Comparison of ENCODE assay signal across 1 cellular context in the genomic region with DNA sequence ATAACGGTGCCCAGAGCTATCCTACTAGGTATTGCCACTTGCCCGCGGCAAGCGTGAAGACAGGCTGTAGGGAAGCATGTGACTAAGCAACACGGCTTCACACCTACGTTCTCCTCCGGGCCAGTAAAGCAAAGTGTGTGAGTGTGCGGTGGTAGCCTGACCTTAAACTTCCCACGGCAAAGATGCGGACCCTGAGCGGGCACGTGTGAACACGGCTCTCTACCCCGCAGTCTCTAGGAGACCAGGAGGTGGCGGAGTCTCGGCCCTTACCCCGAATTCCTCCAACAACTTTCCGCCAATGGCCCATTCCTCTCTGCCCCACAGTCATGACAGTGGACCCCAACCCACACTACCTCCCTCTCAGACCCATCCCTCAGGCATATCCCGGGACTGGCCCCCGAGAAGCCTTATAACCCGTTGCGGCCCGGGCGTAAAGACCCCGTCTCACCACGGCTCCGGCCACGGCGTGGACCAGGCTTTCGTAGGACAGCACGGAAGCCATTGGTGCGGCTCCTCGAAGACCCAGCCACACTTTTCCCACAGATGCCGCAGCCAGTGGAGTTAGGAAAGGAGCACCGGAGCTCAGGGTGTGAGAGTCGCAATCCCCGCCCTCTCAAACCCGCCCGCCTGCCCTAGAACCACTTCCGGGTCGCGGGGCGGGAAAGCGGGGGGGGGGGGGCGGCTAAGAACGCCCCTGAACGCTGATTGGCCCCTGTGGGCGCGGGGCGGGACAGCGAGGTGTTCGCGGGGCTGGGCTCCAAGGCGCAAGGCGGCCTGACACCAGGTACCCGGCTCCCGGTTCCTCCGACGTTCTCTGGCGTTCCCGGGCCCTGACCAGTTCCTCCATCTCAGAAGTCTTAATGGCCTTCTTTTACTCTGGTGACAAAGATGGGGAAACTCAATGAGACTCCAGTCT.
TF ChIP-seq lines count a peak whose summit lies in the region.

A gene with protein sequence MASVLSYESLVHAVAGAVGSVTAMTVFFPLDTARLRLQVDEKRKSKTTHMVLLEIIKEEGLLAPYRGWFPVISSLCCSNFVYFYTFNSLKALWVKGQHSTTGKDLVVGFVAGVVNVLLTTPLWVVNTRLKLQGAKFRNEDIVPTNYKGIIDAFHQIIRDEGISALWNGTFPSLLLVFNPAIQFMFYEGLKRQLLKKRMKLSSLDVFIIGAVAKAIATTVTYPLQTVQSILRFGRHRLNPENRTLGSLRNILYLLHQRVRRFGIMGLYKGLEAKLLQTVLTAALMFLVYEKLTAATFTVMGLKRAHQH (minus strand): TSS at position 600 of the 916 bp plus-strand sequence. CDS start 98 bp downstream, at position 502.

TF ChIP-seq in K562, 482 proteins besides CTCF, POLR2A, EP300 and RAD21 (continued from another document and continues in another):
- TF ChIP-seq, protein P1, sequence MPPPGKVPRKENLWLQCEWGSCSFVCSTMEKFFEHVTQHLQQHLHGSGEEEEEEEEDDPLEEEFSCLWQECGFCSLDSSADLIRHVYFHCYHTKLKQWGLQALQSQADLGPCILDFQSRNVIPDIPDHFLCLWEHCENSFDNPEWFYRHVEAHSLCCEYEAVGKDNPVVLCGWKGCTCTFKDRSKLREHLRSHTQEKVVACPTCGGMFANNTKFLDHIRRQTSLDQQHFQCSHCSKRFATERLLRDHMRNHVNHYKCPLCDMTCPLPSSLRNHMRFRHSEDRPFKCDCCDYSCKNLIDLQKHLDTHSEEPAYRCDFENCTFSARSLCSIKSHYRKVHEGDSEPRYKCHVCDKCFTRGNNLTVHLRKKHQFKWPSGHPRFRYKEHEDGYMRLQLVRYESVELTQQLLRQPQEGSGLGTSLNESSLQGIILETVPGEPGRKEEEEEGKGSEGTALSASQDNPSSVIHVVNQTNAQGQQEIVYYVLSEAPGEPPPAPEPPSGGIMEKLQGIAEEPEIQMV (tag; conservative IDR thresholded peaks at IDR 0.05; ENCODE audit: low read depth), result no peak
- TF ChIP-seq ZNF253 (CRISPR knock-in tag; conservative IDR thresholded peaks at IDR 0.05) (no peak), FOXJ3 (CRISPR knock-in tag; IDR thresholded peaks at IDR 0.05) (no peak), SRSF9 (IDR thresholded peaks at IDR 0.05; ENCODE audit: borderline replicate concordance, low read depth, low read length) (no peak), ZBTB1 (CRISPR knock-in tag; IDR thresholded peaks at IDR 0.05; ENCODE audit: borderline replicate concordance, low read depth) (no peak), HLTF (IDR thresholded peaks at IDR 0.05) (peak; percentile 33; the same call in 1 of the 2 replicates), LARP7 (IDR thresholded peaks at IDR 0.05) (no peak), NR2C1 (IDR thresholded peaks at IDR 0.05) (peak; percentile 96), NR2C1 (tag; IDR thresholded peaks at IDR 0.05) (peak; percentile 93), SAP30 (IDR thresholded peaks at IDR 0.05; ENCODE audit: borderline replicate concordance, insufficient read depth, low read depth, low read length, poor library complexity, severe bottlenecking) (peak; percentile 81), ZNF75A (CRISPR knock-in tag; IDR thresholded peaks at IDR 0.05) (no peak), SIN3A (IDR thresholded peaks at IDR 0.05; ENCODE audit: borderline replicate concordance in 2 of 2, control insufficient read depth in 1 of 2, low read depth in 2 of 2, low read length in 2 of 2) (peak; percentile 49 to 72; a peak in 2 of 4 replicates), RFX1 (IDR thresholded peaks at IDR 0.05) (peak; percentile 70), RHOXF2B (CRISPR knock-in tag; conservative IDR thresholded peaks at IDR 0.05) (no peak), RBM14 (IDR thresholded peaks at IDR 0.05; ENCODE audit: borderline replicate concordance, insufficient read depth, low read depth, low read length) (no peak), TBP (optimal IDR thresholded peaks at IDR 0.05; ENCODE audit: low read depth, low read length) (peak; percentile 53), NCOR1 (IDR thresholded peaks at IDR 0.05) (no peak), ZC3H8 (IDR thresholded peaks at IDR 0.05) (no peak), MCM3 (IDR thresholded peaks at IDR 0.05) (no peak), TAF1 (IDR thresholded peaks at IDR 0.05; ENCODE audit: control insufficient read depth, extremely low read depth, insufficient read depth, low read length, severe bottlenecking) (peak; percentile 66), HSF4 (CRISPR knock-in tag; IDR thresholded peaks at IDR 0.05; ENCODE audit: borderline replicate concordance) (no peak), ZNF133 (CRISPR knock-in tag; IDR thresholded peaks at IDR 0.05) (no peak)
- TF ChIP-seq, protein P2, sequence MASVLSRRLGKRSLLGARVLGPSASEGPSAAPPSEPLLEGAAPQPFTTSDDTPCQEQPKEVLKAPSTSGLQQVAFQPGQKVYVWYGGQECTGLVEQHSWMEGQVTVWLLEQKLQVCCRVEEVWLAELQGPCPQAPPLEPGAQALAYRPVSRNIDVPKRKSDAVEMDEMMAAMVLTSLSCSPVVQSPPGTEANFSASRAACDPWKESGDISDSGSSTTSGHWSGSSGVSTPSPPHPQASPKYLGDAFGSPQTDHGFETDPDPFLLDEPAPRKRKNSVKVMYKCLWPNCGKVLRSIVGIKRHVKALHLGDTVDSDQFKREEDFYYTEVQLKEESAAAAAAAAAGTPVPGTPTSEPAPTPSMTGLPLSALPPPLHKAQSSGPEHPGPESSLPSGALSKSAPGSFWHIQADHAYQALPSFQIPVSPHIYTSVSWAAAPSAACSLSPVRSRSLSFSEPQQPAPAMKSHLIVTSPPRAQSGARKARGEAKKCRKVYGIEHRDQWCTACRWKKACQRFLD (CRISPR knock-in tag; IDR thresholded peaks at IDR 0.05), result peak; percentile 75
- TF ChIP-seq, protein P3, sequence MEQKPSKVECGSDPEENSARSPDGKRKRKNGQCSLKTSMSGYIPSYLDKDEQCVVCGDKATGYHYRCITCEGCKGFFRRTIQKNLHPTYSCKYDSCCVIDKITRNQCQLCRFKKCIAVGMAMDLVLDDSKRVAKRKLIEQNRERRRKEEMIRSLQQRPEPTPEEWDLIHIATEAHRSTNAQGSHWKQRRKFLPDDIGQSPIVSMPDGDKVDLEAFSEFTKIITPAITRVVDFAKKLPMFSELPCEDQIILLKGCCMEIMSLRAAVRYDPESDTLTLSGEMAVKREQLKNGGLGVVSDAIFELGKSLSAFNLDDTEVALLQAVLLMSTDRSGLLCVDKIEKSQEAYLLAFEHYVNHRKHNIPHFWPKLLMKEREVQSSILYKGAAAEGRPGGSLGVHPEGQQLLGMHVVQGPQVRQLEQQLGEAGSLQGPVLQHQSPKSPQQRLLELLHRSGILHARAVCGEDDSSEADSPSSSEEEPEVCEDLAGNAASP (IDR thresholded peaks at IDR 0.05), result no peak
- TF ChIP-seq, protein P4, sequence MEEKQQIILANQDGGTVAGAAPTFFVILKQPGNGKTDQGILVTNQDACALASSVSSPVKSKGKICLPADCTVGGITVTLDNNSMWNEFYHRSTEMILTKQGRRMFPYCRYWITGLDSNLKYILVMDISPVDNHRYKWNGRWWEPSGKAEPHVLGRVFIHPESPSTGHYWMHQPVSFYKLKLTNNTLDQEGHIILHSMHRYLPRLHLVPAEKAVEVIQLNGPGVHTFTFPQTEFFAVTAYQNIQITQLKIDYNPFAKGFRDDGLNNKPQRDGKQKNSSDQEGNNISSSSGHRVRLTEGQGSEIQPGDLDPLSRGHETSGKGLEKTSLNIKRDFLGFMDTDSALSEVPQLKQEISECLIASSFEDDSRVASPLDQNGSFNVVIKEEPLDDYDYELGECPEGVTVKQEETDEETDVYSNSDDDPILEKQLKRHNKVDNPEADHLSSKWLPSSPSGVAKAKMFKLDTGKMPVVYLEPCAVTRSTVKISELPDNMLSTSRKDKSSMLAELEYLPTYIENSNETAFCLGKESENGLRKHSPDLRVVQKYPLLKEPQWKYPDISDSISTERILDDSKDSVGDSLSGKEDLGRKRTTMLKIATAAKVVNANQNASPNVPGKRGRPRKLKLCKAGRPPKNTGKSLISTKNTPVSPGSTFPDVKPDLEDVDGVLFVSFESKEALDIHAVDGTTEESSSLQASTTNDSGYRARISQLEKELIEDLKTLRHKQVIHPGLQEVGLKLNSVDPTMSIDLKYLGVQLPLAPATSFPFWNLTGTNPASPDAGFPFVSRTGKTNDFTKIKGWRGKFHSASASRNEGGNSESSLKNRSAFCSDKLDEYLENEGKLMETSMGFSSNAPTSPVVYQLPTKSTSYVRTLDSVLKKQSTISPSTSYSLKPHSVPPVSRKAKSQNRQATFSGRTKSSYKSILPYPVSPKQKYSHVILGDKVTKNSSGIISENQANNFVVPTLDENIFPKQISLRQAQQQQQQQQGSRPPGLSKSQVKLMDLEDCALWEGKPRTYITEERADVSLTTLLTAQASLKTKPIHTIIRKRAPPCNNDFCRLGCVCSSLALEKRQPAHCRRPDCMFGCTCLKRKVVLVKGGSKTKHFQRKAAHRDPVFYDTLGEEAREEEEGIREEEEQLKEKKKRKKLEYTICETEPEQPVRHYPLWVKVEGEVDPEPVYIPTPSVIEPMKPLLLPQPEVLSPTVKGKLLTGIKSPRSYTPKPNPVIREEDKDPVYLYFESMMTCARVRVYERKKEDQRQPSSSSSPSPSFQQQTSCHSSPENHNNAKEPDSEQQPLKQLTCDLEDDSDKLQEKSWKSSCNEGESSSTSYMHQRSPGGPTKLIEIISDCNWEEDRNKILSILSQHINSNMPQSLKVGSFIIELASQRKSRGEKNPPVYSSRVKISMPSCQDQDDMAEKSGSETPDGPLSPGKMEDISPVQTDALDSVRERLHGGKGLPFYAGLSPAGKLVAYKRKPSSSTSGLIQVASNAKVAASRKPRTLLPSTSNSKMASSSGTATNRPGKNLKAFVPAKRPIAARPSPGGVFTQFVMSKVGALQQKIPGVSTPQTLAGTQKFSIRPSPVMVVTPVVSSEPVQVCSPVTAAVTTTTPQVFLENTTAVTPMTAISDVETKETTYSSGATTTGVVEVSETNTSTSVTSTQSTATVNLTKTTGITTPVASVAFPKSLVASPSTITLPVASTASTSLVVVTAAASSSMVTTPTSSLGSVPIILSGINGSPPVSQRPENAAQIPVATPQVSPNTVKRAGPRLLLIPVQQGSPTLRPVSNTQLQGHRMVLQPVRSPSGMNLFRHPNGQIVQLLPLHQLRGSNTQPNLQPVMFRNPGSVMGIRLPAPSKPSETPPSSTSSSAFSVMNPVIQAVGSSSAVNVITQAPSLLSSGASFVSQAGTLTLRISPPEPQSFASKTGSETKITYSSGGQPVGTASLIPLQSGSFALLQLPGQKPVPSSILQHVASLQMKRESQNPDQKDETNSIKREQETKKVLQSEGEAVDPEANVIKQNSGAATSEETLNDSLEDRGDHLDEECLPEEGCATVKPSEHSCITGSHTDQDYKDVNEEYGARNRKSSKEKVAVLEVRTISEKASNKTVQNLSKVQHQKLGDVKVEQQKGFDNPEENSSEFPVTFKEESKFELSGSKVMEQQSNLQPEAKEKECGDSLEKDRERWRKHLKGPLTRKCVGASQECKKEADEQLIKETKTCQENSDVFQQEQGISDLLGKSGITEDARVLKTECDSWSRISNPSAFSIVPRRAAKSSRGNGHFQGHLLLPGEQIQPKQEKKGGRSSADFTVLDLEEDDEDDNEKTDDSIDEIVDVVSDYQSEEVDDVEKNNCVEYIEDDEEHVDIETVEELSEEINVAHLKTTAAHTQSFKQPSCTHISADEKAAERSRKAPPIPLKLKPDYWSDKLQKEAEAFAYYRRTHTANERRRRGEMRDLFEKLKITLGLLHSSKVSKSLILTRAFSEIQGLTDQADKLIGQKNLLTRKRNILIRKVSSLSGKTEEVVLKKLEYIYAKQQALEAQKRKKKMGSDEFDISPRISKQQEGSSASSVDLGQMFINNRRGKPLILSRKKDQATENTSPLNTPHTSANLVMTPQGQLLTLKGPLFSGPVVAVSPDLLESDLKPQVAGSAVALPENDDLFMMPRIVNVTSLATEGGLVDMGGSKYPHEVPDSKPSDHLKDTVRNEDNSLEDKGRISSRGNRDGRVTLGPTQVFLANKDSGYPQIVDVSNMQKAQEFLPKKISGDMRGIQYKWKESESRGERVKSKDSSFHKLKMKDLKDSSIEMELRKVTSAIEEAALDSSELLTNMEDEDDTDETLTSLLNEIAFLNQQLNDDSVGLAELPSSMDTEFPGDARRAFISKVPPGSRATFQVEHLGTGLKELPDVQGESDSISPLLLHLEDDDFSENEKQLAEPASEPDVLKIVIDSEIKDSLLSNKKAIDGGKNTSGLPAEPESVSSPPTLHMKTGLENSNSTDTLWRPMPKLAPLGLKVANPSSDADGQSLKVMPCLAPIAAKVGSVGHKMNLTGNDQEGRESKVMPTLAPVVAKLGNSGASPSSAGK (IDR thresholded peaks at IDR 0.05), result peak; percentile 90
- TF ChIP-seq, protein P5, sequence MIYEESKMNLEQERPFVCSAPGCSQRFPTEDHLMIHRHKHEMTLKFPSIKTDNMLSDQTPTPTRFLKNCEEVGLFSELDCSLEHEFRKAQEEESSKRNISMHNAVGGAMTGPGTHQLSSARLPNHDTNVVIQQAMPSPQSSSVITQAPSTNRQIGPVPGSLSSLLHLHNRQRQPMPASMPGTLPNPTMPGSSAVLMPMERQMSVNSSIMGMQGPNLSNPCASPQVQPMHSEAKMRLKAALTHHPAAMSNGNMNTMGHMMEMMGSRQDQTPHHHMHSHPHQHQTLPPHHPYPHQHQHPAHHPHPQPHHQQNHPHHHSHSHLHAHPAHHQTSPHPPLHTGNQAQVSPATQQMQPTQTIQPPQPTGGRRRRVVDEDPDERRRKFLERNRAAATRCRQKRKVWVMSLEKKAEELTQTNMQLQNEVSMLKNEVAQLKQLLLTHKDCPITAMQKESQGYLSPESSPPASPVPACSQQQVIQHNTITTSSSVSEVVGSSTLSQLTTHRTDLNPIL (CRISPR knock-in tag; IDR thresholded peaks at IDR 0.05), result no peak
- TF ChIP-seq, protein P6, sequence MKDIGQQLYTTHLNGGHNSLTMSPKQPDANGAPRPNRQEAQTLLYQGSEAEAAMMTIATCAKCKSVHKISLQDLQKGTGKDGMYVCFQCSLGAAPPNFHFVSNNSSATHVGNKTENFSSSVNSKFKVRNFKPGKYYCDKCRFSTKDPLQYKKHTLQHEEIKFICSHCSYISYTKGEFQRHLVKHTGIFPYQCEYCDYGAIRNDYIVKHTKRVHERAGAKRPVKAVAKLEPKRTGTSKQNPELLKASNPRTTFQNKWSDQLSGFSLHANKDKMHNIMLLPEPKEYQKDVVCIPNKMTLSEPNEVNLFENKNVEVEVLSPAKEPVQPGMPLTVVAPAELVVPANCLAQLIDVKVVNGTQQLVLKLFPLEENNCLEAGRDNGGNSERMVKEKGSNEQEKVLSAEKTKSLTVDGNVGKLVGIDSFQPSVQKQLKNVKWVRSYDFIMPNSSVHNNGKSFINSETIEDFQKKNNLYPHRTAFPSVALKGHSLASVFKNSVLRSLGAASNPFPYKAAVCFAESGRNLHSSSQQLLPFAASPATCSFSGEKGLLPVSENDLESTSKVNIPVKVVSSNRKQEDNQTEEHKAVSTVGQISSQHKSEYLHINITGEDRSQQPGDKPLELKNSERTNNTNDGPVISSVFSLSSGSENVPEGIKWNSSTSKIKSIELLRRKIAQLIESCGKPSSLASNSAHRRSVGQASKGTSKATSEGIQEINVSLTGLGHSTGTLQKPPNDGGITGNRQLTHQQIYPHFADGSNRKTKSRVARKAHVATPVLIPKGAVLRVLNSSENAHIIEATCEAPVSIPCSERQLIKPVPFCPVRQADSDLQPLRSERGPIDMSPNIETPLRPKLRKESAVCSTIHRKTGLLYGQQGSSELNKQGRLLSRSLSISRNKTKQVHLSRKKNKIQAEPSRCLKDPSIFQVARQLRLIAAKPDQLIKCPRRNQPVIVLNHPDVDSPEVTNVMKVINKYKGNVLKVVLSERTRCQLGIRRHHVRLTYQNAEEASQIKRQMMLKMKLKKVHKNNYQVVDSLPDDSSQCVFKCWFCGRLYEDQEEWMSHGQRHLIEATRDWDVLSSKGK (CRISPR knock-in tag; IDR thresholded peaks at IDR 0.05), result no peak
- TF ChIP-seq, protein P7, sequence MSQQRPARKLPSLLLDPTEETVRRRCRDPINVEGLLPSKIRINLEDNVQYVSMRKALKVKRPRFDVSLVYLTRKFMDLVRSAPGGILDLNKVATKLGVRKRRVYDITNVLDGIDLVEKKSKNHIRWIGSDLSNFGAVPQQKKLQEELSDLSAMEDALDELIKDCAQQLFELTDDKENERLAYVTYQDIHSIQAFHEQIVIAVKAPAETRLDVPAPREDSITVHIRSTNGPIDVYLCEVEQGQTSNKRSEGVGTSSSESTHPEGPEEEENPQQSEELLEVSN (IDR thresholded peaks at IDR 0.05; ENCODE audit: borderline replicate concordance in 1 of 2, extremely low read depth in 1 of 2, insufficient read depth in 1 of 2, insufficient read length in 1 of 2, low read depth in 1 of 2, low read length in 1 of 2, poor library complexity in 1 of 2, severe bottlenecking in 1 of 2), result peak in 1 of 2 experiments; percentile 84
